10 cellular contexts compared by ENCODE assay signal in genomic region chr11:64385953-64386704, GRCh38. TPM values are rescaled to one million over a fixed set of nuclear protein-coding genes. Genes with fewer than 3 reads are reported as not detected.
A peak's percentile ranks its signal among the peaks of the same experiment; 100 is the strongest.
DNase-seq lines count a peak whose midpoint lies in the region; ATAC-seq and TF ChIP-seq lines count a peak whose summit lies in the region.
"Had no signal": no experiment of that assay in that cellular context is flagged by ENCODE, and none has a peak within 500 bp of the region (broad histone marks: within the 10 kb centered on the region; RNA-seq: fewer than 3 reads in every experiment).

No MANE protein-coding gene starts in this region.

- H3K27me3 ChIP-seq in trophoblast cell (ENCODE audit: insufficient read depth, low read length) = no peaks in the 10 kb centered on the region

- ATAC-seq in HG03159 (IDR thresholded peaks at IDR 0.05; ENCODE audit: unreplicated experiment) = no peak

- H3K9ac ChIP-seq in trophoblast cell (ENCODE audit: low read length) = no peak overlapping the region

- H3K4me3 ChIP-seq in NB4 (ENCODE audit: low read depth, low read length) = no peak overlapping the region
- no peak overlapping the region for H3K4me3 ChIP-seq in trophoblast cell (ENCODE audit: low read depth, low read length)

- no peak overlapping the region for H2AFZ ChIP-seq in trophoblast cell (ENCODE audit: insufficient read depth, low read length, poor library complexity)

- H4K12ac ChIP-seq in trophoblast cell (ENCODE audit: low read depth, low read length) = no peak overlapping the region

- peak overlapping the region; percentile 95 for H2BK120ac ChIP-seq in trophoblast cell (ENCODE audit: insufficient read depth, low read length, poor library complexity)

- peak overlapping the region; percentile 76 for H2AK5ac ChIP-seq in trophoblast cell (ENCODE audit: low read length)

- TF ChIP-seq POLR2A in NB4 (IDR thresholded peaks at IDR 0.05; ENCODE audit: extremely low read depth, insufficient read length) = no peak

- H3K79me2 ChIP-seq in trophoblast cell (ENCODE audit: control insufficient read depth, insufficient read depth, low read length, poor library complexity) = peaks cover 3% of the 10 kb centered on the region

- peaks cover 3% of the 10 kb centered on the region for H3K9me3 ChIP-seq in trophoblast cell (ENCODE audit: insufficient read depth, low read depth, low read length)

- H2BK5ac ChIP-seq in trophoblast cell (ENCODE audit: low read depth, low read length, poor library complexity) = peak overlapping the region; percentile 87

- peak overlapping the region; percentile 82 for H3K14ac ChIP-seq in trophoblast cell (ENCODE audit: low read length)

- DNase-seq in GF-D8 (lab: John Stamatoyannopoulos, UW) (peak; percentile 84), NB4 (ENCODE audit: low read depth) (peak; percentile 88), amniotic epithelial cell (ENCODE audit: low read depth) (peak; percentile 88), trophoblast cell (peak; percentile 95 to 99), NCI-H2081 (lab: John Stamatoyannopoulos, UW) (no peak), GOT3 (lab: John Stamatoyannopoulos, UW) (no peak)
- DNase-seq: hippocampal formation, naive B cell, NCI-H1436 had no signal

- H3K79me1 ChIP-seq in trophoblast cell (ENCODE audit: low read length) = peaks cover 25% of the 10 kb centered on the region

- H4K91ac ChIP-seq in trophoblast cell (ENCODE audit: low read depth, low read length) = peak overlapping the region; percentile 95

- no peak overlapping the region for H4K8ac ChIP-seq in trophoblast cell (ENCODE audit: low read depth, low read length)

- no peaks in the 10 kb centered on the region for H3K36me3 ChIP-seq in trophoblast cell (ENCODE audit: control insufficient read depth in 1 of 2, insufficient read depth in 2 of 2, low read length in 2 of 2)

- peak overlapping the region; percentile 95 for H2BK12ac ChIP-seq in trophoblast cell (ENCODE audit: low read length)

- TF ChIP-seq CTCF in NB4 (IDR thresholded peaks at IDR 0.05; ENCODE audit: low read depth, low read length) = no peak

- peak overlapping the region; percentile 89 for H3K27ac ChIP-seq in trophoblast cell (ENCODE audit: low read depth, low read length)

- H3K18ac ChIP-seq in trophoblast cell (ENCODE audit: low read length) = peak overlapping the region; percentile 63

- peaks cover 31 to 35% of the 10 kb centered on the region in 2 experiments for H3K4me1 ChIP-seq in trophoblast cell (ENCODE audit: control insufficient read depth in 1 of 2, insufficient read depth in 2 of 2, low read length in 2 of 2)

- no peak overlapping the region for H3K23ac ChIP-seq in trophoblast cell (ENCODE audit: low read length)

- no CpG with 5 or more reads among the region's 10 CpGs for WGBS in trophoblast cell (ENCODE audit: extremely low coverage, insufficient coverage, insufficient read length)

- peak overlapping the region; percentile 34 for H3K4ac ChIP-seq in trophoblast cell (ENCODE audit: low read depth, low read length)

- peak overlapping the region; percentile 33 for H3K4me2 ChIP-seq in trophoblast cell (ENCODE audit: low read length)

RNA-seq across cellular contexts. Expression of gene RPS6KA4, which starts 27.2 kb away (rescaled TPM):
- 23.3 and 25.4 TPM in 2 replicates for polyA plus RNA-seq in trophoblast cell (2013)

RNA-seq across cellular contexts. Expression of gene CCDC88B, which starts 46.1 kb away (rescaled TPM):
- polyA plus RNA-seq in trophoblast cell (2013) = 1.8 and 2.0 TPM in 2 replicates

Comparison
In these comparisons a context has a peak if more than half of its experiments do, and no peak if none do; other contexts are left out.
1. DNase-seq: peak in GF-D8 (single experiment), NB4 (single experiment), amniotic epithelial cell (single experiment) and trophoblast cell (2 of 2); none in NCI-H2081 (0 of 2) and GOT3 (single experiment).